ENCODE assay signal across 11 cellular contexts in genomic region chr1:157512036-157512969, GRCh38.
DNase-seq lines count a peak whose midpoint lies in the region; ATAC-seq and TF ChIP-seq lines count a peak whose summit lies in the region.
"Had no signal": no experiment of that assay in that cellular context is flagged by ENCODE, and none has a peak within 500 bp of the region (broad histone marks: within the 10 kb centered on the region; RNA-seq: fewer than 3 reads in every experiment).

No MANE protein-coding gene starts in this region.

- ATAC-seq in DND-41 (ENCODE audit: insufficient read depth, low read depth) (peak; percentile 62), HG02885 (IDR thresholded peaks at IDR 0.05; ENCODE audit: poor library complexity, unreplicated experiment) (peak; percentile 52)
- ATAC-seq: left colon had no signal

- H3K36me3 ChIP-seq in DND-41 (ENCODE audit: insufficient read depth, low read length), result no peaks in the 10 kb centered on the region

- H3K9me3 ChIP-seq in DND-41 (ENCODE audit: insufficient read depth, low read length, severe bottlenecking), result no peaks in the 10 kb centered on the region

- H3K27me3 ChIP-seq in DND-41 (ENCODE audit: insufficient read depth, low read length, poor library complexity), result peaks cover 6% of the 10 kb centered on the region

- no peak for TF ChIP-seq CTCF in DND-41 (IDR thresholded peaks at IDR 0.05; ENCODE audit: borderline replicate concordance, extremely low read depth, low read length, poor library complexity, severe bottlenecking)

- H3K9ac ChIP-seq in DND-41 (ENCODE audit: low read depth, low read length), result no peak overlapping the region

- H3K4me1 ChIP-seq in DND-41 (ENCODE audit: insufficient read depth, low read length), result 0 out of 2 replicates have a peak, but pooled peaks cover 4% of the 10 kb centered on the region

- no peak overlapping the region for H3K4me2 ChIP-seq in DND-41 (ENCODE audit: insufficient read depth, low read length)

- no peaks in the 10 kb centered on the region for H4K20me1 ChIP-seq in DND-41 (ENCODE audit: insufficient read depth, low read length)

- no peak overlapping the region for H3K27ac ChIP-seq in DND-41 (ENCODE audit: low read length)

- DNase-seq in DND-41 (no peak), GM19240 (ENCODE audit: insufficient read length, low spot score) (peak; percentile 17), MV-4-11 (lab: John Stamatoyannopoulos, UW) (peak; percentile 52), NCI-H2196 treated with DMSO at 0.1 percent for 48 hours (lab: John Stamatoyannopoulos, UW; ENCODE audit: unreplicated experiment) (no peak), DMS153 treated with DMSO at 0.1 percent for 48 hours (lab: John Stamatoyannopoulos, UW; ENCODE audit: unreplicated experiment) (no peak), kidney tubule cell (ENCODE audit: low spot score) (no peak)
- no peak for DNase-seq in stimulated activated CD4-positive, alpha-beta T cell treated with anti-CD3 and anti-CD28 coated beads, Interleukin-2, amount 100 ng/mL, for 48 hours
- DNase-seq: left colon, NCI-H1436 treated with DMSO at 0.1 percent for 48 hours, SHP77 treated with DMSO at 0.1 percent for 48 hours had no signal

- no peak overlapping the region for H2AFZ ChIP-seq in DND-41 (ENCODE audit: low read depth, low read length)

- no peaks in the 10 kb centered on the region for H3K79me2 ChIP-seq in DND-41 (ENCODE audit: insufficient read depth, low read length)

- no peak overlapping the region for H3K4me3 ChIP-seq in DND-41 (ENCODE audit: low read depth in 1 of 2, low read length in 2 of 2)

Comparison
In these comparisons a context has a peak if more than half of its experiments do, and no peak if none do; other contexts are left out.
1. DNase-seq: peak in GM19240 (single experiment) and MV-4-11 (single experiment); none in DND-41 (single experiment), NCI-H2196 treated with DMSO at 0.1 percent for 48 hours (single experiment), DMS153 treated with DMSO at 0.1 percent for 48 hours (single experiment), kidney tubule cell (single experiment) and stimulated activated CD4-positive, alpha-beta T cell treated with anti-CD3 and anti-CD28 coated beads, Interleukin-2, amount 100 ng/mL, for 48 hours (0 of 2).